22 cellular contexts compared by ENCODE assay signal in the genomic region with DNA sequence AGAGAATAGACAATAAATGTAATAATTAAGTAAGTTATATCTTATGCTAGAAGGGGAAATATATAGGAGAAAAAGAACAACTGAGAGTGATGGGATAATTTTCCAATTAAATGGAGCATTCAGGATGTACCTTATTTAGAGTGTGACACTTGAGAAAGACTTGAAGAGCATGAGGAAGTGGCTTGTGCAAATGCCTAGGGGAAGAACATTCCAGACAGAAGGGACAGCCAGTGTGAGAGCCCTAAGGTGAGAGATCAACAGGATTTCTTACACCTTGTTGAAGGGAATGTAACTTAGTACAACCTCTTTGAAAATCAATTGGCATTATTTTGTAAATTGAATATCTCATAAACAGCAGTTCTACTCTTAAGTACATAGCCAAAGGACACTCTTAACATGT. TPM values are rescaled to one million over a fixed set of nuclear protein-coding genes. Genes with fewer than 3 reads are reported as not detected.
A peak's percentile ranks its signal among the peaks of the same experiment; 100 is the strongest.
DNase-seq lines count a peak whose midpoint lies in the region; TF ChIP-seq lines count a peak whose summit lies in the region.
"Had no signal": no experiment of that assay in that cellular context is flagged by ENCODE, and none has a peak within 500 bp of the region (broad histone marks: within the 10 kb centered on the region; RNA-seq: fewer than 3 reads in every experiment).

No MANE protein-coding gene starts in this region.

- no peaks in the 10 kb centered on the region for H3K36me3 Mint-ChIP-seq in Calu3 (ENCODE audit: insufficient read depth, unreplicated experiment)
- H3K36me3 Mint-ChIP-seq: CD4-positive, CD25-positive, alpha-beta regulatory T cell had no signal

- no peak for TF ChIP-seq RAD21 in Ishikawa (IDR thresholded peaks at IDR 0.05; ENCODE audit: low read depth)

- peaks cover 3% of the 10 kb centered on the region for H3K9me3 Mint-ChIP-seq in Calu3 (ENCODE audit: low read depth, unreplicated experiment)

- TF ChIP-seq CTCF in Calu3 (IDR thresholded peaks at IDR 0.05; ENCODE audit: unreplicated experiment), result no peak

- peaks cover 37% of the 10 kb centered on the region for H3K4me1 Mint-ChIP-seq in Calu3 (ENCODE audit: low read depth, unreplicated experiment)
- H3K4me1 Mint-ChIP-seq: B cell; CD4-positive, CD25-positive, alpha-beta regulatory T cell had no signal

- H3K4me3 Mint-ChIP-seq in Calu3 (ENCODE audit: low read depth, unreplicated experiment), result no peak overlapping the region
- H3K4me3 Mint-ChIP-seq: B cell; CD4-positive, CD25-positive, alpha-beta regulatory T cell had no signal

- no peak for TF ChIP-seq EP300 in Ishikawa (IDR thresholded peaks at IDR 0.05; ENCODE audit: borderline replicate concordance)

- no peak for DNase-seq in Calu3
- DNase-seq in epithelial cell of prostate (ENCODE audit: low read depth, low spot score), result no peak
- peak; percentile 69 for DNase-seq in renal cortical epithelial cell (ENCODE audit: low read depth)
- DNase-seq in NCI-H82 treated with DMSO at 0.1 percent for 48 hours (lab: John Stamatoyannopoulos, UW; ENCODE audit: unreplicated experiment), result no peak
- no peak for DNase-seq in NCI-H2029 (lab: John Stamatoyannopoulos, UW)
- DNase-seq in UCSD-AML1 (lab: John Stamatoyannopoulos, UW; ENCODE audit: unreplicated experiment), result no peak
- no peak for DNase-seq in substantia nigra (lab: John Stamatoyannopoulos, UW)
- DNase-seq: CD4-positive, CD25-positive, alpha-beta regulatory T cell; GDM1; IMR-90; MV-4-11; NCI-H1694; NCI-H2081 treated with DMSO at 0.1 percent for 48 hours; NCI-H2171 treated with DMSO at 0.1 percent for 48 hours; NCI-H524 treated with DMSO at 0.1 percent for 48 hours; OCI-M1; RPMI8226; SHP77; SK-N-SH had no signal

- no TSS peak for BruUV-seq in Calu3 (replicated peaks; lab: Mats Ljungman, UMichigan)

- intact Hi-C loops in Calu3 (cut with micrococcal nuclease; ENCODE audit: unreplicated experiment), result no loop called here

- no peaks in the 10 kb centered on the region for H3K27me3 Mint-ChIP-seq in Calu3 (ENCODE audit: unreplicated experiment)

- peak overlapping the region; percentile 42 for H3K27ac Mint-ChIP-seq in Calu3 (ENCODE audit: unreplicated experiment)
- H3K27ac Mint-ChIP-seq: B cell; CD4-positive, CD25-positive, alpha-beta regulatory T cell had no signal

- H3K27ac ChIP-seq in epithelial cell of prostate, result peak overlapping the region; percentile 21
- H3K27ac ChIP-seq in substantia nigra (ENCODE audit: low read depth, low read length, poor library complexity, severe bottlenecking), result no peak overlapping the region
- H3K27ac ChIP-seq: A549 had no signal

- CTCF ChIA-PET in Calu3 (lab: Charles Lee), result no interaction called here

TF ChIP-seq in Ishikawa, 13 proteins besides CTCF, POLR2A, EP300 and RAD21:
- TF ChIP-seq, protein P1, sequence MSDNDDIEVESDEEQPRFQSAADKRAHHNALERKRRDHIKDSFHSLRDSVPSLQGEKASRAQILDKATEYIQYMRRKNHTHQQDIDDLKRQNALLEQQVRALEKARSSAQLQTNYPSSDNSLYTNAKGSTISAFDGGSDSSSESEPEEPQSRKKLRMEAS (IDR thresholded peaks at IDR 0.05), result peak; percentile 36; the same call in 1 of the 2 replicates
- no peak for TF ChIP-seq YY1 (IDR thresholded peaks at IDR 0.05; ENCODE audit: low read depth)

RNA-seq across cellular contexts. Expression of a gene that starts 28.8 kb away (rescaled TPM):
- total RNA-seq in Calu3 (2022), result 6.0 and 7.7 TPM in 2 replicates
- total RNA-seq in renal cortical epithelial cell, result 9.8 and 14.1 TPM in 2 replicates
